ENCODE assay signal across 10 cellular contexts in genomic region chr9:107755267-107755666, GRCh38.
DNase-seq lines count a peak whose midpoint lies in the region; ATAC-seq and TF ChIP-seq lines count a peak whose summit lies in the region.
"Had no signal": no experiment of that assay in that cellular context is flagged by ENCODE, and none has a peak within 500 bp of the region (broad histone marks: within the 10 kb centered on the region; RNA-seq: fewer than 3 reads in every experiment).

No MANE protein-coding gene starts in this region.

- H3K4me1 ChIP-seq in hepatocyte (ENCODE audit: insufficient read depth) = peaks cover 19% of the 10 kb centered on the region
- H3K4me1 ChIP-seq in spleen = peaks cover 0 to 36% (median 9%) of the 10 kb centered on the region in 6 donors

- H2AFZ ChIP-seq in hepatocyte = no peak overlapping the region

- no peaks in the 10 kb centered on the region for H4K20me1 ChIP-seq in hepatocyte (ENCODE audit: insufficient read depth, poor library complexity, severe bottlenecking)

- no peak overlapping the region for H3K4me2 ChIP-seq in hepatocyte

- no peaks in the 10 kb centered on the region for H3K79me2 ChIP-seq in hepatocyte

- ATAC-seq in sciatic nerve = no peak

- H3K9me3 ChIP-seq in hepatocyte (ENCODE audit: low read depth) = no peaks in the 10 kb centered on the region
- no peaks in the 10 kb centered on the region for H3K9me3 ChIP-seq in spleen
- H3K9me3 ChIP-seq: Peyer's patch had no signal

- intact Hi-C loops in spleen (cut with DNase I; ENCODE audit: low total_unique reads) (no loop called here), sciatic nerve (cut with DNase I) (no loop called here)

- DNase-seq in 8988T (peak; percentile 29), HT1080 (ENCODE audit: low read depth) (peak; percentile 98), amniotic stem cell (lab: John Stamatoyannopoulos, UW) (peak; percentile 34), hepatocyte (ENCODE audit: low spot score) (peak; percentile 76), NCI-H526 (lab: John Stamatoyannopoulos, UW) (no peak), spleen (no peak), sciatic nerve (ENCODE audit: low spot score) (no peak)
- DNase-seq in central memory CD4-positive, alpha-beta T cell = no peak
- DNase-seq: GOT3 had no signal

- WGBS in hepatocyte (ENCODE audit: low lambda C conversion rate, missing lambda C conversion rate) = 44% methylated on average over 5 of the region's 5 CpGs
- 33 to 48% (median 42%) methylated on average over 5 of the region's 5 CpGs for WGBS in spleen, 5 donors

- peak overlapping the region; percentile 70 for H3K27ac ChIP-seq in hepatocyte
- peak overlapping the region in 3 of 8 donors; percentile 5 to 16 (median 13) for H3K27ac ChIP-seq in spleen

- H3K4me3 ChIP-seq in hepatocyte (no peak overlapping the region), spleen (no peak overlapping the region)
- H3K4me3 ChIP-seq: Peyer's patch had no signal

- no peaks in the 10 kb centered on the region for H3K9me2 ChIP-seq in hepatocyte (replicated peaks; ENCODE audit: insufficient read depth)

- TF ChIP-seq CTCF in hepatocyte (IDR thresholded peaks at IDR 0.05; ENCODE audit: poor library complexity) (no peak), spleen (IDR thresholded peaks at IDR 0.05 in 8 of 11, conservative IDR thresholded peaks at IDR 0.05 in 3 of 11) (no peak)

- no peak for TF ChIP-seq POLR2A in spleen (IDR thresholded peaks at IDR 0.05)

- H3K27me3 ChIP-seq in hepatocyte (no peaks in the 10 kb centered on the region), spleen (replicated peaks in 1 of 7) (no peaks in the 10 kb centered on the region)
- H3K27me3 ChIP-seq: Peyer's patch had no signal

- H3K36me3 ChIP-seq in hepatocyte (replicated peaks; ENCODE audit: insufficient read depth, low read depth) = no peaks in the 10 kb centered on the region
- H3K36me3 ChIP-seq in spleen = no peaks in the 10 kb centered on the region
- H3K36me3 ChIP-seq: Peyer's patch had no signal

Comparison
In these comparisons a context has a peak if more than half of its experiments do, and no peak if none do; other contexts are left out.
1. DNase-seq: peak in 8988T (single experiment), HT1080 (single experiment), amniotic stem cell (single experiment) and hepatocyte (single experiment); none in NCI-H526 (0 of 2), spleen (single experiment), sciatic nerve (single experiment) and central memory CD4-positive, alpha-beta T cell (single experiment).